ENCODE assay signal across 23 cellular contexts in the genomic region with DNA sequence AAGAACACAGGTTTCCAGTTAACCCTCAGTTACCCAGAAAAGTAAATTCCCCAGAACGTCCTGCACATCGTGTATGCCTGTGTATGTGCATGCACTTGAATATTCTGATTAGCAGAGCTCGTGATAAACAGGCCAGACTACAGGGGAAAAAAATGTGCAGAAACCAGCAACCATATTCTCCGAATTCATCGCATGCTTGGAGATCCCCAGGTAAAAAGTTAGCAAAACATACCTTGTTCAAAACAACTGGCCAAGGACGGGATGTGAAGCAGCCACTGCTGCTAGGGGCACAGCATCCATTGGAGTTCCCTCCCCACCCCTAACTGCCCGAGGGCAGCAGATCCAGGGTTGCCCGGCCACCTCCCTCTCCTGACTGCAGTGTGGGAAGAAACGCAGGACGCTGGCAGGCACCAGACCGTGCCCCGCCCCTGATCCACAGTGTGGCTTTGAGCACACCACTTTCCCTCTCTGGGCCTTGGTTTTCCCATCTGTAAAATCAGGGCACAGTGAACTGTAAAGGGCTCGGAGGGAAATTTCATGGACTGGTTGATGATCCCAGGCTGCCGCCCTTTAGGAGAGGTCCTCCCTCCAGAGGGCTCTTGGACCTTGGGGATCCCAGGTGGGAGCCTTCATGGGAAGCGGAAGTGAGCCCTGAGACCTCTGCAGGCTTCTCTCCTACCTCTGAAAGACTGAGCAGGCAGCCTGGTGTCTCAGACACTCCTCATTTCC. TPM values are rescaled to one million over a fixed set of nuclear protein-coding genes. Genes with fewer than 3 reads are reported as not detected.
DNase-seq lines count a peak whose midpoint lies in the region; ATAC-seq, FAIRE-seq and TF ChIP-seq lines count a peak whose summit lies in the region.
"Had no signal": no experiment of that assay in that cellular context is flagged by ENCODE, and none has a peak within 500 bp of the region (broad histone marks: within the 10 kb centered on the region; RNA-seq: fewer than 3 reads in every experiment).

No MANE protein-coding gene starts in this region.

- DNase-seq in activated CD4-positive, alpha-beta T cell treated with anti-CD3 and anti-CD28 coated beads for 36 hours, result peak; percentile 39
- no peak for DNase-seq in activated CD4-positive, alpha-beta T cell treated with anti-CD3 and anti-CD28 coated beads, Interleukin-2, amount 50 U/mL, for 4 hours
- DNase-seq in GM18507 (ENCODE audit: extremely low spot score, insufficient read length, low read depth) (no peak), natural killer cell (no peak), NK-92 (lab: John Stamatoyannopoulos, UW; ENCODE audit: unreplicated experiment) (no peak)
- DNase-seq in activated CD8-positive, alpha-beta memory T cell treated with anti-CD3 and anti-CD28 coated beads, Interleukin-2, amount 10 ng/mL, durations not matched to agents 7 days and 5 days, result peak; percentile 71
- DNase-seq: BE2C; body of pancreas; colonic mucosa; DMS153; hypothalamus; mesendoderm; NCI-H1417 treated with DMSO at 0.1 percent for 48 hours; NCI-H748 treated with DMSO at 0.1 percent for 48 hours; stimulated activated CD4-positive, alpha-beta T cell treated with anti-CD3 and anti-CD28 coated beads, Interleukin-4, amount 100 ng/mL, for 4 hours had no signal

- peaks cover 2% of the 10 kb centered on the region for H3K27me3 Mint-ChIP-seq in activated CD4-positive, alpha-beta T cell treated with anti-CD3 and anti-CD28 coated beads for 36 hours
- H3K27me3 Mint-ChIP-seq in activated CD8-positive, alpha-beta memory T cell treated with anti-CD3 and anti-CD28 coated beads, Interleukin-2, amount 10 ng/mL, durations not matched to agents 7 days and 5 days, result no peaks in the 10 kb centered on the region
- H3K27me3 Mint-ChIP-seq in natural killer cell (ENCODE audit: low read depth in 2 of 2), result peaks cover 0 to 4% of the 10 kb centered on the region in 2 donors
- H3K27me3 Mint-ChIP-seq: activated naive CD4-positive, alpha-beta T cell treated with anti-CD3 and anti-CD28 coated beads, Interleukin-2, amount 50 U/mL, for 24 hours had no signal

- no peaks in the 10 kb centered on the region for H3K9me3 Mint-ChIP-seq in activated CD4-positive, alpha-beta T cell treated with anti-CD3 and anti-CD28 coated beads for 36 hours (ENCODE audit: low read depth)
- H3K9me3 Mint-ChIP-seq in activated CD8-positive, alpha-beta memory T cell treated with anti-CD3 and anti-CD28 coated beads, Interleukin-2, amount 10 ng/mL, durations not matched to agents 7 days and 5 days (ENCODE audit: low read depth), result no peaks in the 10 kb centered on the region
- H3K9me3 Mint-ChIP-seq in natural killer cell, result no peaks in the 10 kb centered on the region
- H3K9me3 Mint-ChIP-seq: activated naive CD4-positive, alpha-beta T cell treated with anti-CD3 and anti-CD28 coated beads, Interleukin-2, amount 50 U/mL, for 24 hours had no signal

- peak; percentile 71 for FAIRE-seq in GM18507 (lab: Jason Lieb, UNC)
- FAIRE-seq: TTC549 had no signal

- peak overlapping the region; percentile 33 for H3K4me3 Mint-ChIP-seq in activated CD4-positive, alpha-beta T cell treated with anti-CD3 and anti-CD28 coated beads for 36 hours
- peak overlapping the region; percentile 54 for H3K4me3 Mint-ChIP-seq in activated CD8-positive, alpha-beta memory T cell treated with anti-CD3 and anti-CD28 coated beads, Interleukin-2, amount 10 ng/mL, durations not matched to agents 7 days and 5 days
- peak overlapping the region; percentile 40 for H3K4me3 Mint-ChIP-seq in natural killer cell
- H3K4me3 Mint-ChIP-seq: activated naive CD4-positive, alpha-beta T cell treated with anti-CD3 and anti-CD28 coated beads, Interleukin-2, amount 50 U/mL, for 24 hours had no signal

- POLR2A ChIA-PET in activated CD4-positive, alpha-beta T cell treated with anti-CD3 and anti-CD28 coated beads for 36 hours (lab: Charles Lee), result interaction anchor here (1.0 kb wide), 1 partner anchor 12 kb away, joined by 3 read pairs; a partner anchor contains a TSS

- no peak for TF ChIP-seq CTCF in natural killer cell (IDR thresholded peaks at IDR 0.05)

- H3K4me1 Mint-ChIP-seq in activated CD4-positive, alpha-beta T cell treated with anti-CD3 and anti-CD28 coated beads for 36 hours, result peaks cover 65% of the 10 kb centered on the region
- H3K4me1 Mint-ChIP-seq in activated CD8-positive, alpha-beta memory T cell treated with anti-CD3 and anti-CD28 coated beads, Interleukin-2, amount 10 ng/mL, durations not matched to agents 7 days and 5 days, result peaks cover 82% of the 10 kb centered on the region
- H3K4me1 Mint-ChIP-seq in natural killer cell, result peaks cover 17 to 29% of the 10 kb centered on the region in 2 donors

- H3K27ac Mint-ChIP-seq in activated CD4-positive, alpha-beta T cell treated with anti-CD3 and anti-CD28 coated beads for 36 hours, result peak overlapping the region; percentile 87
- peak overlapping the region; percentile 75 for H3K27ac Mint-ChIP-seq in activated CD8-positive, alpha-beta memory T cell treated with anti-CD3 and anti-CD28 coated beads, Interleukin-2, amount 10 ng/mL, durations not matched to agents 7 days and 5 days
- H3K27ac Mint-ChIP-seq in natural killer cell, result no peak overlapping the region
- H3K27ac Mint-ChIP-seq: activated naive CD4-positive, alpha-beta T cell treated with anti-CD3 and anti-CD28 coated beads, Interleukin-2, amount 50 U/mL, for 24 hours had no signal

- CTCF ChIA-PET in activated CD4-positive, alpha-beta T cell treated with anti-CD3 and anti-CD28 coated beads for 36 hours (lab: Charles Lee), result interaction anchor here (1.3 kb wide), 1 partner anchor 19 kb away, joined by 5 read pairs; no protein-coding TSS in a partner anchor
- CTCF ChIA-PET in activated CD8-positive, alpha-beta memory T cell treated with anti-CD3 and anti-CD28 coated beads, Interleukin-2, amount 10 ng/mL, durations not matched to agents 7 days and 5 days (lab: Charles Lee), result interaction anchor here (0.8 to 7.6 kb wide), 6 partner anchors 10 to 118 kb away, joined by 3 to 70 read pairs (median 8); a partner anchor contains a TSS

- H3K36me3 Mint-ChIP-seq in activated CD4-positive, alpha-beta T cell treated with anti-CD3 and anti-CD28 coated beads for 36 hours (ENCODE audit: low read depth), result no peaks in the 10 kb centered on the region
- H3K36me3 Mint-ChIP-seq in activated CD8-positive, alpha-beta memory T cell treated with anti-CD3 and anti-CD28 coated beads, Interleukin-2, amount 10 ng/mL, durations not matched to agents 7 days and 5 days, result no peaks in the 10 kb centered on the region
- H3K36me3 Mint-ChIP-seq in natural killer cell, result no peaks in the 10 kb centered on the region
- H3K36me3 Mint-ChIP-seq: activated naive CD4-positive, alpha-beta T cell treated with anti-CD3 and anti-CD28 coated beads, Interleukin-2, amount 50 U/mL, for 24 hours had no signal

- intact Hi-C loops in activated CD4-positive, alpha-beta T cell treated with anti-CD3 and anti-CD28 coated beads for 36 hours (cut with DNase I, micrococcal nuclease), result loop anchor here (2.0 to 5.0 kb wide), 2 partner anchors 14 to 182 kb away; no protein-coding TSS in a partner anchor
- intact Hi-C loops in natural killer cell (cut with micrococcal nuclease), result no loop called here

- peak; percentile 42 for ATAC-seq in activated CD4-positive, alpha-beta T cell treated with anti-CD3 and anti-CD28 coated beads for 36 hours
- ATAC-seq in activated CD8-positive, alpha-beta memory T cell treated with anti-CD3 and anti-CD28 coated beads, Interleukin-2, amount 10 ng/mL, durations not matched to agents 7 days and 5 days, result peak; percentile 63
- ATAC-seq in natural killer cell, result no peak
- no peak for ATAC-seq in HG03108 (IDR thresholded peaks at IDR 0.05; ENCODE audit: unreplicated experiment)
- no peak for ATAC-seq in HG02610 (IDR thresholded peaks at IDR 0.05; ENCODE audit: unreplicated experiment)
- ATAC-seq: body of pancreas, Panc1, psoas muscle had no signal

RNA-seq across cellular contexts. Expression of a gene that starts 11.9 kb away (rescaled TPM):
- 100 to 1,000 TPM; 179 to 191 TPM for total RNA-seq in activated CD4-positive, alpha-beta T cell treated with anti-CD3 and anti-CD28 coated beads for 36 hours
- 10 to 100 TPM; 57.9 to 70.5 TPM for total RNA-seq in activated CD8-positive, alpha-beta memory T cell treated with anti-CD3 and anti-CD28 coated beads, Interleukin-2, amount 10 ng/mL, durations not matched to agents 7 days and 5 days
- total RNA-seq in natural killer cell, result 100 to 1,000 TPM in 2 of 3 donors, 10 to 100 TPM in 1; 90.9 to 117 (median 114) TPM

RNA-seq across cellular contexts. Expression of a gene that starts 19.5 kb away (rescaled TPM):
- under 1 TPM; 0.33 to 0.41 TPM for total RNA-seq in activated CD4-positive, alpha-beta T cell treated with anti-CD3 and anti-CD28 coated beads for 36 hours
- total RNA-seq in activated CD8-positive, alpha-beta memory T cell treated with anti-CD3 and anti-CD28 coated beads, Interleukin-2, amount 10 ng/mL, durations not matched to agents 7 days and 5 days, result under 1 TPM; 0.38 to 0.52 TPM
- not detected for total RNA-seq in natural killer cell
- total RNA-seq: smooth muscle cell, thoracic aorta had no signal

Comparison
In these comparisons a context has a peak if more than half of its experiments do, and no peak if none do; other contexts are left out.
1. DNase-seq: peak in activated CD4-positive, alpha-beta T cell treated with anti-CD3 and anti-CD28 coated beads for 36 hours (single experiment) and activated CD8-positive, alpha-beta memory T cell treated with anti-CD3 and anti-CD28 coated beads, Interleukin-2, amount 10 ng/mL, durations not matched to agents 7 days and 5 days (single experiment); none in activated CD4-positive, alpha-beta T cell treated with anti-CD3 and anti-CD28 coated beads, Interleukin-2, amount 50 U/mL, for 4 hours (0 of 2), GM18507 (single experiment), natural killer cell (single experiment) and NK-92 (single experiment).
2. ATAC-seq: peak in activated CD4-positive, alpha-beta T cell treated with anti-CD3 and anti-CD28 coated beads for 36 hours (single experiment) and activated CD8-positive, alpha-beta memory T cell treated with anti-CD3 and anti-CD28 coated beads, Interleukin-2, amount 10 ng/mL, durations not matched to agents 7 days and 5 days (single experiment); none in natural killer cell (0 of 3), HG03108 (single experiment) and HG02610 (single experiment).
3. H3K27ac Mint-ChIP-seq: peak in activated CD4-positive, alpha-beta T cell treated with anti-CD3 and anti-CD28 coated beads for 36 hours (single experiment) and activated CD8-positive, alpha-beta memory T cell treated with anti-CD3 and anti-CD28 coated beads, Interleukin-2, amount 10 ng/mL, durations not matched to agents 7 days and 5 days (single experiment); none in natural killer cell (0 of 2).
4. Peak in every context shown above with its lines, with median percentiles within 50 percentile points of each other: H3K4me3 Mint-ChIP-seq.